8 cellular contexts compared by ENCODE assay signal in the genomic region with DNA sequence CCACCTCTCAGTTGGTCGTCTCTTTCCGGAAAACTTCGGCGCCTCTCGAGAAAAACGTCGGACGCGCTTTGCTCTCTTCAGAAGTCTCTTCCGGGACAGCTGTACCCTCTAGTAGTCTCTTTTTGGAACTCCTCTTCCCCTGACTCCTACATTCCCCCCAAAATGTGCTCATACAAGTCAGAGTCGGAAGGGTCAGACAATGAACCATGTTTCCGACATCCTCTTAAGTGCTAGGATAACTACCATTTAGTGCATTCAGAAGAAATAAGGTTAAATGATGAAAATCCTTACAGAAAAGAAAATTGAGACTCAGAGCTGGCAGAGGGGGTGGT. TPM values are rescaled to one million over a fixed set of nuclear protein-coding genes. Genes with fewer than 3 reads are reported as not detected.
DNase-seq lines count a peak whose midpoint lies in the region; ATAC-seq, FAIRE-seq and TF ChIP-seq lines count a peak whose summit lies in the region.

No MANE protein-coding gene starts in this region.

- H3K79me2 ChIP-seq in DOHH2 (ENCODE audit: control insufficient read depth, low read length) = peaks cover 46% of the 10 kb centered on the region

- WGBS in pancreas, 2 donors = 0% methylated on average over 12 of the region's 12 CpGs

- H3K9me2 ChIP-seq in DOHH2 (replicated peaks; ENCODE audit: control insufficient read depth, low read length) = no peaks in the 10 kb centered on the region

- H3K4me3 ChIP-seq in DOHH2 (ENCODE audit: low read length) (peak overlapping the region; percentile 79), epithelial cell of esophagus (ENCODE audit: low read length) (peak overlapping the region; percentile 65), pancreas (peak overlapping the region; percentile 65 to 95 (median 88))

- H3K36me3 ChIP-seq in DOHH2 (ENCODE audit: control insufficient read depth, low read length) (peaks cover 41% of the 10 kb centered on the region), pancreas (no peaks in the 10 kb centered on the region)

- H3F3A ChIP-seq in DOHH2 (ENCODE audit: control insufficient read depth, insufficient read depth) = 0 out of 2 replicates have a peak, but pooled peaks cover 4% of the 10 kb centered on the region

- TF ChIP-seq CTCF in DOHH2 (IDR thresholded peaks at IDR 0.05; ENCODE audit: low read depth, low read length, poor library complexity, severe bottlenecking) (no peak), epithelial cell of esophagus (IDR thresholded peaks at IDR 0.05; ENCODE audit: insufficient read depth, low read depth, low read length, missing control alignments) (no peak), pancreas (IDR thresholded peaks at IDR 0.05) (no peak)

- no peak for DNase-seq in epithelial cell of esophagus (ENCODE audit: low read depth)
- no peak for DNase-seq in pancreas
- no peak for DNase-seq in DMS53 treated with DMSO at 0.1 percent for 48 hours (lab: John Stamatoyannopoulos, UW; ENCODE audit: unreplicated experiment)
- no peak for DNase-seq in H4 (ENCODE audit: low spot score)
- no peak for DNase-seq in NCI-H82 treated with DMSO at 0.1 percent for 48 hours (lab: John Stamatoyannopoulos, UW; ENCODE audit: unreplicated experiment)

- H3K4me1 ChIP-seq in DOHH2 (ENCODE audit: control insufficient read depth, low read length) (peaks cover 47% of the 10 kb centered on the region), pancreas (peaks cover 0 to 14% (median 3%) of the 10 kb centered on the region in 3 donors)

- peak overlapping the region; percentile 78 for H3K4me2 ChIP-seq in DOHH2 (ENCODE audit: low read length)

- H3K9me3 ChIP-seq in DOHH2 (ENCODE audit: control insufficient read depth, insufficient read depth, low read length) (no peaks in the 10 kb centered on the region), pancreas (no peaks in the 10 kb centered on the region)

- no peak for ATAC-seq in pancreas
- no peak for ATAC-seq in GM21786 (IDR thresholded peaks at IDR 0.05; ENCODE audit: unreplicated experiment)

- no peak for FAIRE-seq in pancreas (lab: Jason Lieb, UNC)

- no peak overlapping the region for H3K27ac ChIP-seq in DOHH2 (ENCODE audit: low read depth, low read length)
- H3K27ac ChIP-seq in pancreas = peak overlapping the region; percentile 70 to 90 (median 86)

- H4K20me1 ChIP-seq in DOHH2 (ENCODE audit: control insufficient read depth, insufficient read depth, low read depth, low read length) = peaks cover 22% of the 10 kb centered on the region; the same call in 1 of the 2 replicates

- intact Hi-C loops in pancreas (cut with DNase I) = loop anchor here in 1 of 3 donors (10.0 kb wide), 1 partner anchor 135 kb away; the partner anchor contains the start of gene OCSTAMP

- no peaks in the 10 kb centered on the region for H3K27me3 ChIP-seq in DOHH2 (ENCODE audit: control insufficient read depth, low read length)
- H3K27me3 ChIP-seq in pancreas = no peaks in the 10 kb centered on the region

TF ChIP-seq in PFSK-1, 5 proteins besides CTCF, POLR2A, EP300 and RAD21:
- TF ChIP-seq POLR2AphosphoS5 (IDR thresholded peaks at IDR 0.05; ENCODE audit: low read depth, low read length) (peak; percentile 55; the same call in 1 of the 2 replicates), TAF1 (IDR thresholded peaks at IDR 0.05; ENCODE audit: borderline replicate concordance, insufficient read depth, low read length) (no peak)

RNA-seq across cellular contexts. Expression of gene TP53RK, which starts 0.5 kb away (rescaled TPM):
- polyA plus RNA-seq in PFSK-1 (2012; ENCODE audit: insufficient read length, low read depth) = 9.6 TPM
- total RNA-seq in pancreas = 1 to 10 TPM; 2.7 to 4.6 (median 3.8) TPM
- polyA plus RNA-seq in pancreas = 1 to 10 TPM; 2.5 to 6.1 TPM
- total RNA-seq in H4 (2014; rRNA removed; shearing (Covaris generic)) = 15.7 and 17.0 TPM in 2 replicates

RNA-seq across cellular contexts. Expression of gene SLC2A10, which starts 19.7 kb away (rescaled TPM):
- polyA plus RNA-seq in PFSK-1 (2012; ENCODE audit: insufficient read length, low read depth) = 0.15 TPM
- total RNA-seq in pancreas = 10 to 100 TPM; 11.6 to 20.9 (median 14.3) TPM
- polyA plus RNA-seq in pancreas = 10 to 100 TPM; 10.9 to 12.0 TPM
- 3.2 and 3.9 TPM in 2 replicates for total RNA-seq in H4 (2014; rRNA removed; shearing (Covaris generic))

RNA-seq across cellular contexts. Expression of gene SLC13A3, which starts 38.5 kb away (rescaled TPM):
- not detected for polyA plus RNA-seq in PFSK-1 (2012; ENCODE audit: insufficient read length, low read depth)
- total RNA-seq in pancreas = 1 to 10 TPM; 2.7 to 7.8 (median 5.8) TPM
- 1 to 10 TPM in 1 of 2 donors, under 1 TPM in 1; 0.68 to 2.3 TPM for polyA plus RNA-seq in pancreas
- total RNA-seq in H4 (2014; rRNA removed; shearing (Covaris generic)) = 0.12 TPM in 1 of 2 replicates, not detected in the other
